Comparison of ENCODE assay signal across 12 cellular contexts in genomic region chr12:57133916-57134315, GRCh38. TPM values are rescaled to one million over a fixed set of nuclear protein-coding genes. Genes with fewer than 3 reads are reported as not detected.
A peak's percentile ranks its signal among the peaks of the same experiment; 100 is the strongest.
DNase-seq lines count a peak whose midpoint lies in the region; ATAC-seq, FAIRE-seq and TF ChIP-seq lines count a peak whose summit lies in the region.
"Had no signal": no experiment of that assay in that cellular context is flagged by ENCODE, and none has a peak within 500 bp of the region (broad histone marks: within the 10 kb centered on the region; RNA-seq: fewer than 3 reads in every experiment).

No MANE protein-coding gene starts in this region.

- H3K36me3 Mint-ChIP-seq in CD14-positive monocyte = peaks cover 63 to 65% of the 10 kb centered on the region in 2 donors
- H3K36me3 Mint-ChIP-seq in chondrocyte (ENCODE audit: low read depth) = peaks cover 4% of the 10 kb centered on the region

- ATAC-seq in GM21528 (IDR thresholded peaks at IDR 0.05; ENCODE audit: low FRiP score, unreplicated experiment) = no peak

- peaks cover 0 to 12% (median 0%) of the 10 kb centered on the region in 3 donors for H3K27me3 Mint-ChIP-seq in CD14-positive monocyte (ENCODE audit: low read depth in 3 of 3)
- H3K27me3 Mint-ChIP-seq in chondrocyte (ENCODE audit: low read depth) = no peaks in the 10 kb centered on the region

- WGBS in liver = 46% methylated on average over 6 of the region's 6 CpGs
- 54 to 77% (median 63%) methylated on average over 6 of the region's 6 CpGs for WGBS in small intestine, 3 donors

- H3K4me3 ChIP-seq in liver (ENCODE audit: low read depth in 1 of 3, low read length in 3 of 3) = no peak overlapping the region
- H3K4me3 ChIP-seq in skeletal muscle tissue (ENCODE audit: low read length in 3 of 3) = peak overlapping the region in 1 of 3 donors; percentile 23
- no peak overlapping the region for H3K4me3 ChIP-seq in small intestine (ENCODE audit: low read depth in 1 of 2, low read length in 2 of 2)
- H3K4me3 ChIP-seq: BLaER1 treated with 17β-estradiol and CSF1 and Interleukin-3, amounts not matched to agents 10 nM and 100 nM had no signal

- H3K9me3 ChIP-seq in liver (ENCODE audit: control insufficient read depth in 4 of 4, low read length in 3 of 4) (no peaks in the 10 kb centered on the region), skeletal muscle tissue (ENCODE audit: control insufficient read depth in 3 of 3, low read length in 3 of 3) (no peaks in the 10 kb centered on the region), small intestine (ENCODE audit: control insufficient read depth, low read depth) (no peaks in the 10 kb centered on the region)
- H3K9me3 ChIP-seq: BLaER1 treated with 17β-estradiol and CSF1 and Interleukin-3, amounts not matched to agents 10 nM and 100 nM had no signal

- H3K9ac ChIP-seq in liver (ENCODE audit: low read depth in 1 of 2, low read length in 2 of 2) = no peak overlapping the region
- H3K9ac ChIP-seq in skeletal muscle tissue (ENCODE audit: low read depth in 1 of 3, low read length in 3 of 3) = no peak overlapping the region

- DNase-seq in CD14-positive monocyte (ENCODE audit: low spot score) = no peak
- DNase-seq in chondrocyte (ENCODE audit: low spot score) = no peak
- no peak for DNase-seq in activated CD8-positive, alpha-beta memory T cell treated with anti-CD3 and anti-CD28 coated beads for 24 hours
- no peak for DNase-seq in NCI-H2227 (lab: John Stamatoyannopoulos, UW; ENCODE audit: unreplicated experiment)
- no peak for DNase-seq in small intestine
- DNase-seq: NCI-H187 treated with DMSO at 0.1 percent for 48 hours had no signal

- no peak for TF ChIP-seq CTCF in CD14-positive monocyte (IDR thresholded peaks at IDR 0.05)
- TF ChIP-seq CTCF in chondrocyte (IDR thresholded peaks at IDR 0.05) = no peak
- TF ChIP-seq CTCF in liver (IDR thresholded peaks at IDR 0.05; ENCODE audit: low read depth, low read length, missing input control) = no peak

- intact Hi-C loops in CD14-positive monocyte (cut with micrococcal nuclease) = no loop called here

- H3K27me3 ChIP-seq in liver (ENCODE audit: control insufficient read depth in 4 of 4, insufficient read depth in 4 of 4, low read length in 3 of 4) = no peaks in the 10 kb centered on the region
- peaks cover 0 to 6% (median 0%) of the 10 kb centered on the region in 3 donors for H3K27me3 ChIP-seq in skeletal muscle tissue (ENCODE audit: control insufficient read depth in 3 of 3, insufficient read depth in 3 of 3, low read length in 3 of 3)
- H3K27me3 ChIP-seq in small intestine (ENCODE audit: control insufficient read depth in 2 of 2, insufficient read depth in 2 of 2, low read length in 2 of 2) = no peaks in the 10 kb centered on the region

- H3K27ac ChIP-seq in liver (ENCODE audit: low read depth in 1 of 2, low read length in 2 of 2) (peak overlapping the region; percentile 66 to 84), skeletal muscle tissue (ENCODE audit: low read depth, low read length) (peak overlapping the region; percentile 76), small intestine (ENCODE audit: low read depth in 1 of 2, low read length in 1 of 2) (peak overlapping the region in 1 of 2 donors; percentile 58)

- H3K36me3 ChIP-seq in liver (ENCODE audit: control insufficient read depth in 4 of 4, insufficient read depth in 3 of 4, low read depth in 1 of 4, low read length in 3 of 4) (peaks cover 0 to 2% (median 0%) of the 10 kb centered on the region in 4 donors), skeletal muscle tissue (ENCODE audit: control insufficient read depth in 3 of 3, insufficient read depth in 3 of 3, low read length in 3 of 3) (peaks cover 0 to 2% (median 0%) of the 10 kb centered on the region in 3 donors), small intestine (ENCODE audit: control insufficient read depth in 2 of 2, insufficient read depth in 2 of 2, low read length in 2 of 2) (peaks cover 0 to 4% of the 10 kb centered on the region in 2 donors)

- H3K4me3 Mint-ChIP-seq in CD14-positive monocyte = peak overlapping the region in 1 of 2 donors; percentile 40
- peak overlapping the region; percentile 87 for H3K4me3 Mint-ChIP-seq in chondrocyte (ENCODE audit: unreplicated experiment)
- H3K4me3 Mint-ChIP-seq: activated T-helper 1 cell treated with anti-CD3 and anti-CD28 coated beads, Interleukin-12 subunit alpha, Interleukin-12 subunit beta, Interleukin-2, Interleukin-4 antibody, amounts not matched to agents 30 ng/mL and 10 ng/mL and 1 ng/mL, durations not matched to agents 14 hours and 24 hours and 36 hours had no signal

- no peak for FAIRE-seq in small intestine (lab: Jason Lieb, UNC)

- H3K9me3 Mint-ChIP-seq in CD14-positive monocyte (no peaks in the 10 kb centered on the region), chondrocyte (ENCODE audit: low read depth) (no peaks in the 10 kb centered on the region)
- H3K9me3 Mint-ChIP-seq: activated T-helper 1 cell treated with anti-CD3 and anti-CD28 coated beads, Interleukin-12 subunit alpha, Interleukin-12 subunit beta, Interleukin-2, Interleukin-4 antibody, amounts not matched to agents 30 ng/mL and 10 ng/mL and 1 ng/mL, durations not matched to agents 14 hours and 24 hours and 36 hours had no signal

- H3K4me1 Mint-ChIP-seq in CD14-positive monocyte = peaks cover 83% of the 10 kb centered on the region
- H3K4me1 Mint-ChIP-seq in chondrocyte (ENCODE audit: low read depth) = peaks cover 92% of the 10 kb centered on the region

- H3K4me1 ChIP-seq in liver (ENCODE audit: control insufficient read depth in 4 of 4, insufficient read depth in 4 of 4, low read length in 3 of 4) (peaks cover 35 to 83% (median 75%) of the 10 kb centered on the region in 4 donors), skeletal muscle tissue (ENCODE audit: control insufficient read depth in 3 of 3, insufficient read depth in 3 of 3, low read length in 3 of 3) (peaks cover 37 to 55% (median 52%) of the 10 kb centered on the region in 3 donors), small intestine (ENCODE audit: control insufficient read depth in 2 of 2, insufficient read depth in 1 of 2, low read depth in 1 of 2, low read length in 1 of 2) (peaks cover 7 to 19% of the 10 kb centered on the region in 2 donors)

- no peak for TF ChIP-seq RAD21 in liver (IDR thresholded peaks at IDR 0.05)

- H3K27ac Mint-ChIP-seq in CD14-positive monocyte (peak overlapping the region in 6 of 7 donors; percentile 19 to 90 (median 60)), chondrocyte (ENCODE audit: unreplicated experiment) (peak overlapping the region; percentile 91)
- H3K27ac Mint-ChIP-seq: activated T-helper 1 cell treated with anti-CD3 and anti-CD28 coated beads, Interleukin-12 subunit alpha, Interleukin-12 subunit beta, Interleukin-2, Interleukin-4 antibody, amounts not matched to agents 30 ng/mL and 10 ng/mL and 1 ng/mL, durations not matched to agents 14 hours and 24 hours and 36 hours had no signal

TF ChIP-seq in liver, 16 proteins besides CTCF, POLR2A, EP300 and RAD21 (continues in another document):
- TF ChIP-seq REST (IDR thresholded peaks at IDR 0.05) (no peak), FOXA2 (IDR thresholded peaks at IDR 0.05) (no peak), YY1 (IDR thresholded peaks at IDR 0.05) (no peak), EGR1 (IDR thresholded peaks at IDR 0.05; ENCODE audit: low read depth in 2 of 2) (no peak), NR2F2 (IDR thresholded peaks at IDR 0.05) (peak; percentile 37)

RNA-seq across cellular contexts. Expression of gene LRP1, which starts 5.6 kb away (rescaled TPM):
- polyA plus RNA-seq in CD14-positive monocyte (10 to 100 TPM in 1 of 2 donors, 1 to 10 TPM in 1; 5.5 to 10.5 TPM), liver (100 to 1,000 TPM in 1 of 2 donors, 10 to 100 TPM in 1; 87.5 to 127 TPM), small intestine (10 to 100 TPM; 24.3 to 47.5 (median 35.8) TPM)
- total RNA-seq in chondrocyte (448 to 583 TPM (median 463 TPM) in 3 replicates), liver (100 to 1,000 TPM; 151 to 375 TPM), skeletal muscle tissue (118 TPM)

RNA-seq across cellular contexts. Expression of gene LRP1-AS, which starts 13.5 kb away (rescaled TPM):
- polyA plus RNA-seq in CD14-positive monocyte = 1 to 10 TPM in 1 of 2 donors, under 1 TPM in 1; 0.35 to 1.5 TPM
- not detected in 3 replicates for total RNA-seq in chondrocyte
- not detected for total RNA-seq in liver
- not detected for polyA plus RNA-seq in liver
- total RNA-seq in skeletal muscle tissue = 1.0 TPM
- under 1 TPM in 1 of 3 donors, not detected in 2; 0.15 TPM for polyA plus RNA-seq in small intestine
- total RNA-seq: activated T-helper 1 cell treated with anti-CD3 and anti-CD28 coated beads, Interleukin-12 subunit alpha, Interleukin-12 subunit beta, Interleukin-2, Interleukin-4 antibody, amounts not matched to agents 30 ng/mL and 10 ng/mL and 1 ng/mL, durations not matched to agents 14 hours and 24 hours and 36 hours; OCI-LY7 had no signal

RNA-seq across cellular contexts. Expression of gene STAT6, which starts 22.8 kb away (rescaled TPM):
- polyA plus RNA-seq in CD14-positive monocyte (100 to 1,000 TPM; 132 to 154 TPM), liver (10 to 100 TPM; 33.2 to 57.4 TPM), small intestine (100 to 1,000 TPM; 129 to 842 (median 558) TPM)
- total RNA-seq in chondrocyte (89.4 to 101 TPM (median 94.2 TPM) in 3 replicates), liver (10 to 100 TPM; 27.4 to 54.0 TPM), skeletal muscle tissue (31.8 TPM)

RNA-seq across cellular contexts. Expression of gene NAB2, which starts 45.0 kb away (rescaled TPM):
- polyA plus RNA-seq in CD14-positive monocyte (1 to 10 TPM in 1 of 2 donors, under 1 TPM in 1; 1.00 to 2.7 TPM), liver (1 to 10 TPM; 1.9 to 8.6 TPM), small intestine (10 to 100 TPM; 11.4 to 21.2 (median 14.9) TPM)
- total RNA-seq in chondrocyte (30.7 to 32.5 TPM (median 31.1 TPM) in 3 replicates), liver (1 to 10 TPM; 3.9 to 10.0 TPM), skeletal muscle tissue (38.1 TPM)

RNA-seq across cellular contexts. Expression of gene NEMP1, which starts 55.3 kb away (rescaled TPM):
- 1 to 10 TPM; 1.9 to 2.2 TPM for polyA plus RNA-seq in CD14-positive monocyte
- 11.7 to 14.7 TPM (median 12.9 TPM) in 3 replicates for total RNA-seq in chondrocyte
- 10 to 100 TPM in 1 of 2 donors, 1 to 10 TPM in 1; 3.8 to 10.9 TPM for total RNA-seq in liver
- 1 to 10 TPM; 1.4 to 2.5 TPM for polyA plus RNA-seq in liver
- total RNA-seq in skeletal muscle tissue = 11.0 TPM
- polyA plus RNA-seq in small intestine = 1 to 10 TPM in 1 of 3 donors, under 1 TPM in 2; 0.45 to 3.6 (median 0.54) TPM
